ENCODE assay signal across 13 cellular contexts in genomic region chr3:101391413-101391812, GRCh38.
"Had no signal": no experiment of that assay in that cellular context is flagged by ENCODE, and none has a peak within 500 bp of the region (broad histone marks: within the 10 kb centered on the region; RNA-seq: fewer than 3 reads in every experiment).

No MANE protein-coding gene starts in this region.

- DNase-seq: activated CD4-positive, alpha-beta T cell treated with anti-CD3 and anti-CD28 coated beads for 4 hours; activated effector memory CD4-positive, alpha-beta T cell treated with Interleukin-2 at 50 U/mL for 16 hours; central memory CD4-positive, alpha-beta T cell; left ventricle myocardium inferior; occipital lobe; stimulated activated naive CD4-positive, alpha-beta T cell; substantia nigra; T-helper 9 cell; uterus; WERI-Rb-1 had no signal

- H3K4me3 Mint-ChIP-seq: brain, nephron had no signal

- H3K27ac Mint-ChIP-seq: activated naive CD4-positive, alpha-beta T cell treated with anti-CD3 and anti-CD28 coated beads, Interleukin-2, amount 50 U/mL, for 72 hours; brain; nephron had no signal

- H3K27me3 Mint-ChIP-seq: brain had no signal

- ATAC-seq: activated naive CD4-positive, alpha-beta T cell treated with anti-CD3 and anti-CD28 coated beads, Interleukin-2, amount 50 U/mL, for 72 hours had no signal
